9 cellular contexts compared by ENCODE assay signal in the genomic region with DNA sequence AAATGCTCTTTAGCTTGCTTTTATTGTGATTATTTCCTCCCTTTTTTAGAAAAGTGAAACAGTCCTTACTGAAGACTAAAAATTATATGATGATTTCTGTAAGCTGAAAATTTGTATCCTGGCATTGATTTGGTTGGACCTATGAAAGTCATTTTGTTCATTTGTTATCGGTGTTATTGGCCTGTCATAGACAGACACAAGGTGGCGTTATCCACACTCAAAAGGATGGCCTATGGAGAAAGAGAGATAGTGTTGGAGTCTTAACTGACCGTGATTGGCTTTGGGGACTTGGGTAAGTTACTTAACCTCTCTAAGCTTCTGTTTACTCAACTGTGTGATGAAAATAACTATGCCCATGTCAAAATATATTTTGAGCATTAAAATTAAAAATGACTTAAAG.
DNase-seq lines count a peak whose midpoint lies in the region; FAIRE-seq and TF ChIP-seq lines count a peak whose summit lies in the region.
"Had no signal": no experiment of that assay in that cellular context is flagged by ENCODE, and none has a peak within 500 bp of the region (broad histone marks: within the 10 kb centered on the region; RNA-seq: fewer than 3 reads in every experiment).

No MANE protein-coding gene starts in this region.

- H3K9me3 Mint-ChIP-seq in osteocyte (ENCODE audit: unreplicated experiment) = peaks cover 23% of the 10 kb centered on the region

- no peak overlapping the region for H3K4me3 Mint-ChIP-seq in osteocyte (ENCODE audit: unreplicated experiment)

- FAIRE-seq in small intestine (lab: Jason Lieb, UNC) = no peak
- FAIRE-seq: GM18507 had no signal

- H3K4me1 Mint-ChIP-seq in osteocyte (ENCODE audit: unreplicated experiment) = no peaks in the 10 kb centered on the region

- H3K9me3 ChIP-seq in small intestine (ENCODE audit: control insufficient read depth, low read depth) = peaks cover 2% of the 10 kb centered on the region

- no peaks in the 10 kb centered on the region for H3K36me3 Mint-ChIP-seq in osteocyte (ENCODE audit: unreplicated experiment)

- H3K27ac Mint-ChIP-seq in osteocyte (ENCODE audit: unreplicated experiment) = no peak overlapping the region

- intact Hi-C loops in dorsolateral prefrontal cortex (cut with DNase I) = no loop called here

- POLR2A ChIA-PET in HEK293T (lab: Yijun Ruan, JAX) = no interaction called here

- H3K4me3 ChIP-seq in dorsolateral prefrontal cortex (no peak overlapping the region), small intestine (ENCODE audit: low read depth in 1 of 2, low read length in 2 of 2) (no peak overlapping the region)

- no peaks in the 10 kb centered on the region for H3K27me3 Mint-ChIP-seq in osteocyte (ENCODE audit: unreplicated experiment)

- no peaks in the 10 kb centered on the region for H3K36me3 ChIP-seq in small intestine (ENCODE audit: control insufficient read depth in 2 of 2, insufficient read depth in 2 of 2, low read length in 2 of 2)

- peak; percentile 82 for TF ChIP-seq CTCF in C4-2B (conservative IDR thresholded peaks at IDR 0.05)
- TF ChIP-seq CTCF in dorsolateral prefrontal cortex (IDR thresholded peaks at IDR 0.05 in 54 of 56, conservative IDR thresholded peaks at IDR 0.05 in 2 of 56; ENCODE audit: low read depth in 1 of 56, partially characterized antibody in 56 of 56) = peak in 49 of 56 donors; percentile 17 to 69 (median 43)
- TF ChIP-seq CTCF in osteocyte (IDR thresholded peaks at IDR 0.05) = no peak

- H3K27ac ChIP-seq in C4-2B = no peak overlapping the region
- no peak overlapping the region for H3K27ac ChIP-seq in dorsolateral prefrontal cortex
- no peak overlapping the region for H3K27ac ChIP-seq in small intestine (ENCODE audit: low read depth in 1 of 2, low read length in 1 of 2)

- H3K27me3 ChIP-seq in dorsolateral prefrontal cortex (no peaks in the 10 kb centered on the region), small intestine (ENCODE audit: control insufficient read depth in 2 of 2, insufficient read depth in 2 of 2, low read length in 2 of 2) (no peaks in the 10 kb centered on the region)

- DNase-seq in HEK293T (ENCODE audit: extremely low spot score) (peak; percentile 38), NCI-H446 (lab: John Stamatoyannopoulos, UW) (peak; percentile 75 to 85), dorsolateral prefrontal cortex (no peak), small intestine (peak; percentile 10), osteocyte (ENCODE audit: extremely low spot score, unreplicated experiment) (no peak), hippocampal formation (lab: John Stamatoyannopoulos, UW) (no peak)
- no peak for DNase-seq in activated CD4-positive, CD25-positive, alpha-beta regulatory T cell treated with anti-CD3 and anti-CD28 coated beads, Interleukin-2, amount 50 U/mL, for 72 hours

- CTCF ChIA-PET in HEK293T (lab: Yijun Ruan, JAX) = interaction anchor here (0.7 to 1.0 kb wide), 5 partner anchors 9 to 384 kb away, joined by 3 to 4 read pairs (median 3); no protein-coding TSS in a partner anchor

- no peaks in the 10 kb centered on the region for H3K4me1 ChIP-seq in small intestine (ENCODE audit: control insufficient read depth in 2 of 2, insufficient read depth in 1 of 2, low read depth in 1 of 2, low read length in 1 of 2)

- 15 to 22% (median 17%) methylated on average over 3 of the region's 3 CpGs for WGBS in small intestine, 3 donors

TF ChIP-seq in HEK293T, 16 proteins besides CTCF, POLR2A, EP300 and RAD21:
- TF ChIP-seq ARNT (IDR thresholded peaks at IDR 0.05) = no peak
- no peak for TF ChIP-seq SP1 (IDR thresholded peaks at IDR 0.05)
- TF ChIP-seq CTBP1 (IDR thresholded peaks at IDR 0.05; ENCODE audit: borderline replicate concordance) = no peak
- no peak for TF ChIP-seq HDGF (IDR thresholded peaks at IDR 0.05; ENCODE audit: borderline replicate concordance)
- no peak for TF ChIP-seq L3MBTL2 (conservative IDR thresholded peaks at IDR 0.05)
- no peak for TF ChIP-seq SUZ12 (IDR thresholded peaks at IDR 0.05)
- TF ChIP-seq NFRKB (IDR thresholded peaks at IDR 0.05) = no peak
- no peak for TF ChIP-seq FOXK2 (IDR thresholded peaks at IDR 0.05)
- no peak for TF ChIP-seq BHLHE40 (IDR thresholded peaks at IDR 0.05; ENCODE audit: borderline replicate concordance)

Comparison
In these comparisons a context has a peak if more than half of its experiments do, and no peak if none do; other contexts are left out.
1. DNase-seq: peak in HEK293T (single experiment), NCI-H446 (2 of 2) and small intestine (single experiment); none in dorsolateral prefrontal cortex (0 of 10), activated CD4-positive, CD25-positive, alpha-beta regulatory T cell treated with anti-CD3 and anti-CD28 coated beads, Interleukin-2, amount 50 U/mL, for 72 hours (single experiment), osteocyte (single experiment) and hippocampal formation (0 of 2).